ENCODE assay signal across 21 cellular contexts in the genomic region with DNA sequence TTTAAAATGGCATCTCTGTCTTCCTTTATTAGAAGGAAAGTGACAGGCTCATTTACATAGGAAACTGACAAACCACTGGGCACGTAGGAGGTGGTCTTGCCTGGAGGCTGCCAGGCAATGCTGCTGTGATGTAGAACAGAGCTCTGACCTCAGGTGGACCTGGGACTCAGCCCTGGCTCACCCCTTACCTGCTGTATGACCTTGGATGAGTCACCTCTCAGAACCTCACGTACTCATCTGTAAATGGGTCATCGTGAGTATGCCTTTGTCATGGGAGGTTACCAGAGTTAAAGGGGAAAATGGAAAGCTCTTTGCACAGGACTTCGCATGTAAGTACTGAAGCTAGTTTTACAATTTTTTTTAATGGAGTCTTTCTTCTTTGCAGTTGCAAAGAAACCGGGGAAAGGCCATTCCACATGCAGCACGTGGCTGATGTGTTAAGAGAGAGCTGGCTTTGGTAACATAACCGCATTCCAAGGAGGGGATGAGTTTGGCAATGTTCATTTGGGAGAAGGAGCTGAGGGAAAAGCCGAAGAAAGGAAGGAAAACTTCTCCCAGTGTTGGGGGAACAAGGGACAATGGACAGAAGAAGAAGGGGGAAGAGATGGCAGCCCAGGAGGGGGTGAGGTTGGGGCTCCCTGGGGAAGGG. TPM values are rescaled to one million over a fixed set of nuclear protein-coding genes. Genes with fewer than 3 reads are reported as not detected.
DNase-seq lines count a peak whose midpoint lies in the region; ATAC-seq and TF ChIP-seq lines count a peak whose summit lies in the region.
"Had no signal": no experiment of that assay in that cellular context is flagged by ENCODE, and none has a peak within 500 bp of the region (broad histone marks: within the 10 kb centered on the region; RNA-seq: fewer than 3 reads in every experiment).

No MANE protein-coding gene starts in this region.

- BruUV-seq in PC-9 (replicated peaks; lab: Mats Ljungman, UMichigan) = no TSS peak

- H3K9me3 Mint-ChIP-seq in neural crest cell = no peaks in the 10 kb centered on the region
- H3K9me3 Mint-ChIP-seq: natural killer cell; T-helper 1 cell treated with Interleukin-12 subunit alpha and Interleukin-12 subunit beta and Interleukin-4 antibody, amounts not matched to agents 30 μg/mL and 1 μg/mL, for 36 hours had no signal

- H4K20me1 ChIP-seq in PC-9 (ENCODE audit: insufficient read depth) = no peaks in the 10 kb centered on the region

- H3F3A ChIP-seq in PC-9 (ENCODE audit: insufficient read depth, low read depth) = no peaks in the 10 kb centered on the region; the same call in 1 of the 2 replicates

- DNase-seq in activated CD4-positive, CD25-positive, alpha-beta regulatory T cell treated with anti-CD3 and anti-CD28 coated beads, Interleukin-2, amount 50 U/mL, for 72 hours = no peak
- DNase-seq in MG63 = peak; percentile 12
- DNase-seq in fibroblast of gingiva (ENCODE audit: low read depth) = peak; percentile 24
- no peak for DNase-seq in neural crest cell (ENCODE audit: low read depth, low spot score)
- no peak for DNase-seq in PC-9
- DNase-seq in SKM-1 (lab: John Stamatoyannopoulos, UW; ENCODE audit: unreplicated experiment) = no peak
- DNase-seq: 8988T; activated naive CD4-positive, alpha-beta T cell; natural killer cell; NCI-H226; NK-92 treated with Interleukin-12 subunit alpha and Interleukin-12 subunit beta, amount 100 ng/mL, for 24 hours; stimulated activated naive CD4-positive, alpha-beta T cell; transverse colon had no signal

- no peaks in the 10 kb centered on the region for H3K36me3 ChIP-seq in MG63
- no peaks in the 10 kb centered on the region for H3K36me3 ChIP-seq in PC-9 (ENCODE audit: low read depth)
- H3K36me3 ChIP-seq: gastroesophageal sphincter, prostate gland, transverse colon had no signal

- H3K4me3 Mint-ChIP-seq in neural crest cell = no peak overlapping the region
- H3K4me3 Mint-ChIP-seq: natural killer cell; T-helper 1 cell treated with Interleukin-12 subunit alpha and Interleukin-12 subunit beta and Interleukin-4 antibody, amounts not matched to agents 30 μg/mL and 1 μg/mL, for 36 hours had no signal

- no peaks in the 10 kb centered on the region for H3K4me1 Mint-ChIP-seq in neural crest cell
- H3K4me1 Mint-ChIP-seq: natural killer cell had no signal

- H3K4me3 ChIP-seq in MG63 (no peak overlapping the region), PC-9 (no peak overlapping the region)
- H3K4me3 ChIP-seq: gastroesophageal sphincter, prostate gland, transverse colon had no signal

- H3K36me3 Mint-ChIP-seq in neural crest cell (ENCODE audit: low read depth) = no peaks in the 10 kb centered on the region
- H3K36me3 Mint-ChIP-seq: natural killer cell had no signal

- H3K9me3 ChIP-seq in MG63 = no peaks in the 10 kb centered on the region
- no peaks in the 10 kb centered on the region for H3K9me3 ChIP-seq in PC-9 (ENCODE audit: insufficient read depth, low read depth)
- H3K9me3 ChIP-seq: gastroesophageal sphincter, prostate gland, transverse colon had no signal

- no peak overlapping the region for H3K4me2 ChIP-seq in PC-9

- no peak overlapping the region for H2AFZ ChIP-seq in PC-9

- CTCF ChIA-PET in PC-9 (lab: Charles Lee) = no interaction called here

- POLR2A ChIA-PET in PC-9 (lab: Charles Lee; ENCODE audit: unreplicated experiment) = no interaction called here

- ATAC-seq in activated CD4-positive, CD25-positive, alpha-beta regulatory T cell treated with anti-CD3 and anti-CD28 coated beads, Interleukin-2, amount 50 U/mL, for 24 hours = peak; percentile 78 to 82
- no peak for ATAC-seq in HG03432 (IDR thresholded peaks at IDR 0.05; ENCODE audit: unreplicated experiment)
- ATAC-seq: gastroesophageal sphincter, natural killer cell had no signal

- peak overlapping the region; percentile 89 for H3K27ac Mint-ChIP-seq in neural crest cell (ENCODE audit: unreplicated experiment)
- H3K27ac Mint-ChIP-seq: natural killer cell; T-helper 1 cell treated with Interleukin-12 subunit alpha and Interleukin-12 subunit beta and Interleukin-4 antibody, amounts not matched to agents 30 μg/mL and 1 μg/mL, for 36 hours had no signal

- TF ChIP-seq CTCF in neural crest cell (conservative IDR thresholded peaks at IDR 0.05) (no peak), PC-9 (conservative IDR thresholded peaks at IDR 0.05) (no peak)

- H3K9me2 ChIP-seq in PC-9 (ENCODE audit: insufficient read depth) = no peaks in the 10 kb centered on the region

- H3K4me1 ChIP-seq in PC-9 (replicated peaks; ENCODE audit: insufficient read depth) = 0 out of 2 replicates have a peak, but pooled peaks cover 8% of the 10 kb centered on the region
- H3K4me1 ChIP-seq: gastroesophageal sphincter, prostate gland had no signal

- no peaks in the 10 kb centered on the region for H3K27me3 ChIP-seq in MG63
- H3K27me3 ChIP-seq in PC-9 (ENCODE audit: insufficient read depth, low read depth) = no peaks in the 10 kb centered on the region

- intact Hi-C loops in PC-9 (cut with micrococcal nuclease; ENCODE audit: unreplicated experiment) = no loop called here

- H3K79me2 ChIP-seq in PC-9 (ENCODE audit: low read depth) = no peaks in the 10 kb centered on the region

- no peak overlapping the region for H3K27ac ChIP-seq in PC-9
- H3K27ac ChIP-seq: C4-2B, gastroesophageal sphincter, prostate gland, transverse colon had no signal

- peaks cover 21% of the 10 kb centered on the region for H3K27me3 Mint-ChIP-seq in neural crest cell (ENCODE audit: low read depth)

RNA-seq across cellular contexts. Expression of a gene that starts 37.4 kb away (rescaled TPM):
- 24.8 and 30.7 TPM in 2 replicates for total RNA-seq in MG63 (2014; rRNA removed; shearing (Covaris generic); ENCODE audit: low replicate concordance)
- 42.4 and 43.3 TPM in 2 replicates for total RNA-seq in neural crest cell
- 41.9 and 47.0 TPM in 2 replicates for total RNA-seq in PC-9 (2021)

RNA-seq across cellular contexts. Expression of a gene that starts 40.6 kb away (rescaled TPM):
- not detected in 2 replicates for total RNA-seq in MG63 (2014; rRNA removed; shearing (Covaris generic); ENCODE audit: low replicate concordance)
- total RNA-seq in neural crest cell (0.09 and 0.20 TPM in 2 replicates), PC-9 (2021) (0.83 and 1.9 TPM in 2 replicates)
- total RNA-seq: gastroesophageal sphincter, HT-29 had no signal

RNA-seq across cellular contexts. Expression of a gene that starts 50.9 kb away (rescaled TPM):
- not detected in 2 replicates for total RNA-seq in MG63 (2014; rRNA removed; shearing (Covaris generic); ENCODE audit: low replicate concordance)
- 0.07 and 0.30 TPM in 2 replicates for total RNA-seq in neural crest cell
- not detected in 2 replicates for total RNA-seq in PC-9 (2021)
- total RNA-seq: astrocyte, gastroesophageal sphincter, HT-29, natural killer cell, transverse colon had no signal

Comparison
In these comparisons a context has a peak if more than half of its experiments do, and no peak if none do; other contexts are left out.
1. DNase-seq: peak in MG63 (single experiment) and fibroblast of gingiva (single experiment); none in activated CD4-positive, CD25-positive, alpha-beta regulatory T cell treated with anti-CD3 and anti-CD28 coated beads, Interleukin-2, amount 50 U/mL, for 72 hours (single experiment), neural crest cell (single experiment), PC-9 (0 of 2) and SKM-1 (single experiment).